16 cellular contexts compared by ENCODE assay signal in the genomic region with DNA sequence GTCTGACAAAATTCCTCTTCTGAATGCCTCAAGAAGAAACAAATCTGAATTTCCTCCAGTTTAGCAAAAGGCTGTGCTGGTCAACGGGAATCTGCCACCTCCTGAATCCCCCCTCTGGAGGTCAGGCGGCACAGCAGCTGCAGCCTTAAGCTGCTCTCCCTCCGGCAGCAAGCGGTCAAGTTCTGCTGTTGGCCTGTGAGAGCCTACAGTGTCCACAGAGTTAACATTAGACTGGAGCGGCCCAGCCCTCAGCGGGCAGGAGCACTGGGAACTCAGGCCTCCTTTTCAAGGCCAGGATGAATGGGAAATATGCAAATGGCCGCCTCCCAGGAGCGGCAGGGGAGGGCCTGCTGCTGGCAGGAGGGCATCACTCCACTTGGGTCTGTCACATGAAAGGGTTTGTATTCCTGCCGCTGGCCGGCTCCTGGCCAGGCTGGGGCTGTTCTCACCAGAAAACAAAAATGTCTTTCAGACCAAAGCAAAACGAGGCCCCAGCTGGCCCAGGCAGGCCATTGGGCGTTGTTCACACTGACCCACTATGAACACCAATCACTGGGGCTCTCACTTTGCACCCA. TPM values are rescaled to one million over a fixed set of nuclear protein-coding genes. Genes with fewer than 3 reads are reported as not detected.
DNase-seq lines count a peak whose midpoint lies in the region; ATAC-seq, FAIRE-seq and TF ChIP-seq lines count a peak whose summit lies in the region.
"Had no signal": no experiment of that assay in that cellular context is flagged by ENCODE, and none has a peak within 500 bp of the region (broad histone marks: within the 10 kb centered on the region; RNA-seq: fewer than 3 reads in every experiment).

No MANE protein-coding gene starts in this region.

- peak in 13 of 14 donors; percentile 49 to 97 (median 89) for DNase-seq in C1 segment of cervical spinal cord (lab: John Stamatoyannopoulos, UW)
- DNase-seq in astrocyte (ENCODE audit: low read depth) = no peak
- peak; percentile 41 for DNase-seq in left ventricle myocardium inferior
- DNase-seq in nucleus accumbens (lab: John Stamatoyannopoulos, UW) = peak; percentile 45 to 98 (median 92)
- DNase-seq in NCI-H1930 (lab: John Stamatoyannopoulos, UW) = no peak
- DNase-seq in stimulated activated naive CD4-positive, alpha-beta T cell treated with Interleukin-2 at 50 U/mL for 16 hours (lab: John Stamatoyannopoulos, UW) = no peak
- DNase-seq: activated T-cell treated with anti-CD3 and anti-CD28 coated beads for 4 hours; KG1; NCI-H510A treated with DMSO at 0.1 percent for 48 hours; stimulated activated CD4-positive, alpha-beta T cell treated with anti-CD3 and anti-CD28 coated beads, Interleukin-12 subunit alpha, Interleukin-12 subunit beta, amount 100 ng/mL, for 4 hours; stimulated activated naive B cell treated with anti-CD40 and anti-IgM and Interleukin-4, amounts not matched to agents 10 μg/mL and 1 μg/mL and 100 μg/mL, for 72 hours had no signal

- FAIRE-seq in astrocyte (lab: Jason Lieb, UNC) = no peak

- H3K27ac ChIP-seq in astrocyte (ENCODE audit: low read depth, low read length) (no peak overlapping the region), left ventricle myocardium inferior (replicated peaks) (peak overlapping the region; percentile 11)

- peaks cover 15% of the 10 kb centered on the region for H3K4me1 Mint-ChIP-seq in astrocyte (ENCODE audit: low read depth, unreplicated experiment)

- peak overlapping the region; percentile 53 for H2AFZ ChIP-seq in astrocyte (ENCODE audit: low read depth, low read length)

- H3K79me2 ChIP-seq in astrocyte (ENCODE audit: insufficient read depth, low read length) = no peaks in the 10 kb centered on the region

- no peaks in the 10 kb centered on the region for H3K9me3 ChIP-seq in astrocyte (ENCODE audit: insufficient read depth, low read depth, low read length)
- H3K9me3 ChIP-seq in left ventricle myocardium inferior (replicated peaks) = no peaks in the 10 kb centered on the region

- no peak overlapping the region for H3K9ac ChIP-seq in astrocyte (ENCODE audit: low read length)

- H3K36me3 ChIP-seq in astrocyte (ENCODE audit: insufficient read depth, low read length) = no peaks in the 10 kb centered on the region
- no peaks in the 10 kb centered on the region for H3K36me3 ChIP-seq in left ventricle myocardium inferior

- H3K27me3 ChIP-seq in astrocyte (ENCODE audit: insufficient read depth, low read length) (peaks cover 2% of the 10 kb centered on the region), left ventricle myocardium inferior (ENCODE audit: low read depth) (no peaks in the 10 kb centered on the region)

- H3K4me2 ChIP-seq in astrocyte (ENCODE audit: low read length) = no peak overlapping the region

- peaks cover 1% of the 10 kb centered on the region for H3K36me3 Mint-ChIP-seq in astrocyte (ENCODE audit: low read depth, unreplicated experiment)
- H3K36me3 Mint-ChIP-seq: stimulated activated naive B cell treated with anti-CD40 and anti-IgM and Interleukin-4, amounts not matched to agents 10 μg/mL and 1 μg/mL and 100 μg/mL, for 72 hours had no signal

- H3K4me3 Mint-ChIP-seq in astrocyte (ENCODE audit: unreplicated experiment) = no peak overlapping the region
- H3K4me3 Mint-ChIP-seq: stimulated activated naive B cell treated with anti-CD40 and anti-IgM and Interleukin-4, amounts not matched to agents 10 μg/mL and 1 μg/mL and 100 μg/mL, for 72 hours had no signal

- no peak overlapping the region for H3K27ac Mint-ChIP-seq in astrocyte (ENCODE audit: unreplicated experiment)
- H3K27ac Mint-ChIP-seq: stimulated activated naive B cell treated with anti-CD40 and anti-IgM and Interleukin-4, amounts not matched to agents 10 μg/mL and 1 μg/mL and 100 μg/mL, for 72 hours had no signal

- intact Hi-C loops in left ventricle myocardium inferior (cut with micrococcal nuclease) = no loop called here

- no peaks in the 10 kb centered on the region for H3K9me3 Mint-ChIP-seq in astrocyte (ENCODE audit: unreplicated experiment)
- H3K9me3 Mint-ChIP-seq: stimulated activated naive B cell treated with anti-CD40 and anti-IgM and Interleukin-4, amounts not matched to agents 10 μg/mL and 1 μg/mL and 100 μg/mL, for 72 hours had no signal

- peaks cover 32% of the 10 kb centered on the region for H3K27me3 Mint-ChIP-seq in astrocyte (ENCODE audit: low read depth, unreplicated experiment)

- TF ChIP-seq CTCF in astrocyte (IDR thresholded peaks at IDR 0.05; ENCODE audit: insufficient read depth, low read depth, low read length) (no peak), left ventricle myocardium inferior (IDR thresholded peaks at IDR 0.05; ENCODE audit: borderline replicate concordance) (peak; percentile 25)

- H3K4me1 ChIP-seq in astrocyte (ENCODE audit: insufficient read depth, low read length) (peaks cover 8% of the 10 kb centered on the region), left ventricle myocardium inferior (peaks cover 36% of the 10 kb centered on the region)

- no peaks in the 10 kb centered on the region for H4K20me1 ChIP-seq in astrocyte (ENCODE audit: insufficient read depth, low read length)

- no peak for ATAC-seq in GM21528 (IDR thresholded peaks at IDR 0.05; ENCODE audit: low FRiP score, unreplicated experiment)
- no peak for ATAC-seq in HG03571 (IDR thresholded peaks at IDR 0.05; ENCODE audit: unreplicated experiment)
- ATAC-seq: stimulated activated naive B cell treated with anti-CD40 and anti-IgM and Interleukin-4, amounts not matched to agents 10 μg/mL and 1 μg/mL and 100 μg/mL, for 72 hours had no signal

- H3K4me3 ChIP-seq in astrocyte (ENCODE audit: insufficient read depth, low read depth, low read length) = no peak overlapping the region
- no peak overlapping the region for H3K4me3 ChIP-seq in left ventricle myocardium inferior

RNA-seq across cellular contexts. Expression of a gene that starts 8.2 kb away (rescaled TPM):
- total RNA-seq in astrocyte (0.07 TPM in 1 of 2 replicates, not detected in the other), left ventricle myocardium inferior (2.7 TPM)

RNA-seq across cellular contexts. Expression of a gene that starts 57.2 kb away (rescaled TPM):
- not detected in 2 replicates for total RNA-seq in astrocyte
- total RNA-seq in left ventricle myocardium inferior = not detected
- total RNA-seq: dermis microvascular lymphatic vessel endothelial cell, lower leg skin had no signal

RNA-seq across cellular contexts. Expression of a gene that starts 57.8 kb away (rescaled TPM):
- total RNA-seq in astrocyte (not detected in 2 replicates), left ventricle myocardium inferior (not detected)
- total RNA-seq: dermis microvascular lymphatic vessel endothelial cell; lower leg skin; T-helper 2 cell treated with Interferon-gamma antibody and Interleukin-4, amounts not matched to agents 100 ng/mL and 5 ng/mL, for 36 hours had no signal

Comparison
In these comparisons a context has a peak if more than half of its experiments do, and no peak if none do; other contexts are left out.
1. DNase-seq: peak in C1 segment of cervical spinal cord (13 of 14), left ventricle myocardium inferior (single experiment) and nucleus accumbens (56 of 56); none in astrocyte (single experiment), NCI-H1930 (0 of 2) and stimulated activated naive CD4-positive, alpha-beta T cell treated with Interleukin-2 at 50 U/mL for 16 hours (single experiment).